Comparison of ENCODE assay signal across 1 cellular context in genomic region chr5:52841114-52841513, GRCh38.
TF ChIP-seq lines count a peak whose summit lies in the region.

No MANE protein-coding gene starts in this region.

TF ChIP-seq in HepG2, 621 proteins besides CTCF, POLR2A, EP300 and RAD21:
- TF ChIP-seq RBM39 (IDR thresholded peaks at IDR 0.05; ENCODE audit: low read depth, low read length, poor library complexity, severe bottlenecking) (no peak), POLR2AphosphoS5 (IDR thresholded peaks at IDR 0.05; ENCODE audit: low read depth, low read length) (no peak), ATF7 (IDR thresholded peaks at IDR 0.05) (peak; percentile 59), ATF7 (CRISPR knock-in tag; IDR thresholded peaks at IDR 0.05) (no peak), ZNF143 (CRISPR knock-in tag; IDR thresholded peaks at IDR 0.05) (no peak)
